Comparison of ENCODE assay signal across 1 cellular context in the genomic region with DNA sequence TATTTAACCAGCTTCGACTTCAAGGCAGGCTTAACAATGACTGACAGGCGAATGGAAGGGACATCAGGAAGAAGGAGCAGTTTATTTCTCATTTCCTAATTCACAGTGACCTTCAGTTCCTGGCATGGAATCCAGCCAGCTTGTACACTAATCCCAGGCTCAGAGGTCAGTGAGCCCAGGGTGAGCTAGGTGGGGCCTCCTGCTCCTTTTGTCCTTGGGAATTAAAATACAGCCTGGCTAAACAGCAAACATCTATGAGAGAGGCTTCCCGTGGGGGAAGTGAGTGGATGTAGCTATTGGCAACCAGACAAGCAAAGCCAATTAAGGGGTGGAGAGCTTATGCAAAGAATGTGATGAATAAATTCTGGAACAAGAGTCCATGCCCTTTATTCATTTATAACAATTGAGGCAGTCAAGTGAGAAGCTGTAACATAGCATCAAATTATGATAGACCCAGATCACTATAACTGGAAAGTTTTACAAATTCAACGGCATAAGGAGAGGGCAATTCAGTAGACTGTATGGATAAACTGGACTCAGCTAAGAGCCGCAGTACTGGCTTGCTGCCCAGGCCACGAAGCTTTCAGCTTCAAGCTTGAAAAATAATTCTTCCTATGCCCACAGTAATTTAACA.
TF ChIP-seq lines count a peak whose summit lies in the region.

No MANE protein-coding gene starts in this region.

TF ChIP-seq in HepG2, 621 proteins besides CTCF, POLR2A, EP300 and RAD21 (continued from another document):
- TF ChIP-seq, protein P1, sequence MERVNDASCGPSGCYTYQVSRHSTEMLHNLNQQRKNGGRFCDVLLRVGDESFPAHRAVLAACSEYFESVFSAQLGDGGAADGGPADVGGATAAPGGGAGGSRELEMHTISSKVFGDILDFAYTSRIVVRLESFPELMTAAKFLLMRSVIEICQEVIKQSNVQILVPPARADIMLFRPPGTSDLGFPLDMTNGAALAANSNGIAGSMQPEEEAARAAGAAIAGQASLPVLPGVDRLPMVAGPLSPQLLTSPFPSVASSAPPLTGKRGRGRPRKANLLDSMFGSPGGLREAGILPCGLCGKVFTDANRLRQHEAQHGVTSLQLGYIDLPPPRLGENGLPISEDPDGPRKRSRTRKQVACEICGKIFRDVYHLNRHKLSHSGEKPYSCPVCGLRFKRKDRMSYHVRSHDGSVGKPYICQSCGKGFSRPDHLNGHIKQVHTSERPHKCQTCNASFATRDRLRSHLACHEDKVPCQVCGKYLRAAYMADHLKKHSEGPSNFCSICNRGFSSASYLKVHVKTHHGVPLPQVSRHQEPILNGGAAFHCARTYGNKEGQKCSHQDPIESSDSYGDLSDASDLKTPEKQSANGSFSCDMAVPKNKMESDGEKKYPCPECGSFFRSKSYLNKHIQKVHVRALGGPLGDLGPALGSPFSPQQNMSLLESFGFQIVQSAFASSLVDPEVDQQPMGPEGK (CRISPR knock-in tag; IDR thresholded peaks at IDR 0.05): peak; percentile 61; the same call in 1 of the 2 replicates
- TF ChIP-seq ZNF569 (CRISPR knock-in tag; IDR thresholded peaks at IDR 0.05; ENCODE audit: borderline replicate concordance) (no peak), ZNF333 (CRISPR knock-in tag; IDR thresholded peaks at IDR 0.05; ENCODE audit: borderline replicate concordance) (no peak), REPIN1 (CRISPR knock-in tag; IDR thresholded peaks at IDR 0.05; ENCODE audit: borderline replicate concordance, low read depth) (peak; percentile 61; the same call in 1 of the 2 replicates), RORA (CRISPR knock-in tag; IDR thresholded peaks at IDR 0.05) (no peak), MED13 (CRISPR knock-in tag; IDR thresholded peaks at IDR 0.05) (peak; percentile 70; the same call in 1 of the 2 replicates), SMC3 (IDR thresholded peaks at IDR 0.05; ENCODE audit: low read length) (peak; percentile 37; the same call in 1 of the 2 replicates), GZF1 (CRISPR knock-in tag; IDR thresholded peaks at IDR 0.05) (no peak), ZNF670 (CRISPR knock-in tag; IDR thresholded peaks at IDR 0.05; ENCODE audit: borderline replicate concordance) (peak; percentile 33; the same call in 1 of the 2 replicates), TP53 (CRISPR knock-in tag; conservative IDR thresholded peaks at IDR 0.05) (0 out of 2 replicates have a peak, but pooled peaks have one; percentile 58), NCOR1 (IDR thresholded peaks at IDR 0.05; ENCODE audit: borderline replicate concordance, low read length) (peak; percentile 97), CBFB (CRISPR knock-in tag; IDR thresholded peaks at IDR 0.05) (0 out of 2 replicates have a peak, but pooled peaks have one; percentile 53), KLF16 (CRISPR knock-in tag; IDR thresholded peaks at IDR 0.05) (peak in 1 of 2 experiments; percentile 83; a peak in 2 of 4 replicates), MXI1 (IDR thresholded peaks at IDR 0.05; ENCODE audit: borderline replicate concordance, low read depth, low read length) (peak; percentile 67; the same call in 1 of the 3 replicates), NFRKB (IDR thresholded peaks at IDR 0.05) (no peak), RXRA (CRISPR knock-in tag; IDR thresholded peaks at IDR 0.05) (peak; percentile 77; the same call in 1 of the 2 replicates), ZSCAN31 (CRISPR knock-in tag; IDR thresholded peaks at IDR 0.05; ENCODE audit: low read depth) (peak; percentile 77; the same call in 1 of the 2 replicates), KLF9 (CRISPR knock-in tag; IDR thresholded peaks at IDR 0.05; ENCODE audit: low read depth) (no peak), SOX5 (CRISPR knock-in tag; IDR thresholded peaks at IDR 0.05; ENCODE audit: borderline replicate concordance) (peak; percentile 92; the same call in 1 of the 2 replicates), MEF2D (CRISPR knock-in tag; IDR thresholded peaks at IDR 0.05) (peak; percentile 85)
- TF ChIP-seq, protein P2, sequence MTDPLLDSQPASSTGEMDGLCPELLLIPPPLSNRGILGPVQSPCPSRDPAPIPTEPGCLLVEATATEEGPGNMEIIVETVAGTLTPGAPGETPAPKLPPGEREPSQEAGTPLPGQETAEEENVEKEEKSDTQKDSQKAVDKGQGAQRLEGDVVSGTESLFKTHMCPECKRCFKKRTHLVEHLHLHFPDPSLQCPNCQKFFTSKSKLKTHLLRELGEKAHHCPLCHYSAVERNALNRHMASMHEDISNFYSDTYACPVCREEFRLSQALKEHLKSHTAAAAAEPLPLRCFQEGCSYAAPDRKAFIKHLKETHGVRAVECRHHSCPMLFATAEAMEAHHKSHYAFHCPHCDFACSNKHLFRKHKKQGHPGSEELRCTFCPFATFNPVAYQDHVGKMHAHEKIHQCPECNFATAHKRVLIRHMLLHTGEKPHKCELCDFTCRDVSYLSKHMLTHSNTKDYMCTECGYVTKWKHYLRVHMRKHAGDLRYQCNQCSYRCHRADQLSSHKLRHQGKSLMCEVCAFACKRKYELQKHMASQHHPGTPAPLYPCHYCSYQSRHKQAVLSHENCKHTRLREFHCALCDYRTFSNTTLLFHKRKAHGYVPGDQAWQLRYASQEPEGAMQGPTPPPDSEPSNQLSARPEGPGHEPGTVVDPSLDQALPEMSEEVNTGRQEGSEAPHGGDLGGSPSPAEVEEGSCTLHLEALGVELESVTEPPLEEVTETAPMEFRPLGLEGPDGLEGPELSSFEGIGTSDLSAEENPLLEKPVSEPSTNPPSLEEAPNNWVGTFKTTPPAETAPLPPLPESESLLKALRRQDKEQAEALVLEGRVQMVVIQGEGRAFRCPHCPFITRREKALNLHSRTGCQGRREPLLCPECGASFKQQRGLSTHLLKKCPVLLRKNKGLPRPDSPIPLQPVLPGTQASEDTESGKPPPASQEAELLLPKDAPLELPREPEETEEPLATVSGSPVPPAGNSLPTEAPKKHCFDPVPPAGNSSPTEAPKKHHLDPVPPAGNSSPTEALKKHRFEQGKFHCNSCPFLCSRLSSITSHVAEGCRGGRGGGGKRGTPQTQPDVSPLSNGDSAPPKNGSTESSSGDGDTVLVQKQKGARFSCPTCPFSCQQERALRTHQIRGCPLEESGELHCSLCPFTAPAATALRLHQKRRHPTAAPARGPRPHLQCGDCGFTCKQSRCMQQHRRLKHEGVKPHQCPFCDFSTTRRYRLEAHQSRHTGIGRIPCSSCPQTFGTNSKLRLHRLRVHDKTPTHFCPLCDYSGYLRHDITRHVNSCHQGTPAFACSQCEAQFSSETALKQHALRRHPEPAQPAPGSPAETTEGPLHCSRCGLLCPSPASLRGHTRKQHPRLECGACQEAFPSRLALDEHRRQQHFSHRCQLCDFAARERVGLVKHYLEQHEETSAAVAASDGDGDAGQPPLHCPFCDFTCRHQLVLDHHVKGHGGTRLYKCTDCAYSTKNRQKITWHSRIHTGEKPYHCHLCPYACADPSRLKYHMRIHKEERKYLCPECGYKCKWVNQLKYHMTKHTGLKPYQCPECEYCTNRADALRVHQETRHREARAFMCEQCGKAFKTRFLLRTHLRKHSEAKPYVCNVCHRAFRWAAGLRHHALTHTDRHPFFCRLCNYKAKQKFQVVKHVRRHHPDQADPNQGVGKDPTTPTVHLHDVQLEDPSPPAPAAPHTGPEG (CRISPR knock-in tag; IDR thresholded peaks at IDR 0.05): no peak
- TF ChIP-seq, protein P3, sequence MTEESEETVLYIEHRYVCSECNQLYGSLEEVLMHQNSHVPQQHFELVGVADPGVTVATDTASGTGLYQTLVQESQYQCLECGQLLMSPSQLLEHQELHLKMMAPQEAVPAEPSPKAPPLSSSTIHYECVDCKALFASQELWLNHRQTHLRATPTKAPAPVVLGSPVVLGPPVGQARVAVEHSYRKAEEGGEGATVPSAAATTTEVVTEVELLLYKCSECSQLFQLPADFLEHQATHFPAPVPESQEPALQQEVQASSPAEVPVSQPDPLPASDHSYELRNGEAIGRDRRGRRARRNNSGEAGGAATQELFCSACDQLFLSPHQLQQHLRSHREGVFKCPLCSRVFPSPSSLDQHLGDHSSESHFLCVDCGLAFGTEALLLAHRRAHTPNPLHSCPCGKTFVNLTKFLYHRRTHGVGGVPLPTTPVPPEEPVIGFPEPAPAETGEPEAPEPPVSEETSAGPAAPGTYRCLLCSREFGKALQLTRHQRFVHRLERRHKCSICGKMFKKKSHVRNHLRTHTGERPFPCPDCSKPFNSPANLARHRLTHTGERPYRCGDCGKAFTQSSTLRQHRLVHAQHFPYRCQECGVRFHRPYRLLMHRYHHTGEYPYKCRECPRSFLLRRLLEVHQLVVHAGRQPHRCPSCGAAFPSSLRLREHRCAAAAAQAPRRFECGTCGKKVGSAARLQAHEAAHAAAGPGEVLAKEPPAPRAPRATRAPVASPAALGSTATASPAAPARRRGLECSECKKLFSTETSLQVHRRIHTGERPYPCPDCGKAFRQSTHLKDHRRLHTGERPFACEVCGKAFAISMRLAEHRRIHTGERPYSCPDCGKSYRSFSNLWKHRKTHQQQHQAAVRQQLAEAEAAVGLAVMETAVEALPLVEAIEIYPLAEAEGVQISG (CRISPR knock-in tag; IDR thresholded peaks at IDR 0.05): peak; percentile 73
- TF ChIP-seq, protein P4, sequence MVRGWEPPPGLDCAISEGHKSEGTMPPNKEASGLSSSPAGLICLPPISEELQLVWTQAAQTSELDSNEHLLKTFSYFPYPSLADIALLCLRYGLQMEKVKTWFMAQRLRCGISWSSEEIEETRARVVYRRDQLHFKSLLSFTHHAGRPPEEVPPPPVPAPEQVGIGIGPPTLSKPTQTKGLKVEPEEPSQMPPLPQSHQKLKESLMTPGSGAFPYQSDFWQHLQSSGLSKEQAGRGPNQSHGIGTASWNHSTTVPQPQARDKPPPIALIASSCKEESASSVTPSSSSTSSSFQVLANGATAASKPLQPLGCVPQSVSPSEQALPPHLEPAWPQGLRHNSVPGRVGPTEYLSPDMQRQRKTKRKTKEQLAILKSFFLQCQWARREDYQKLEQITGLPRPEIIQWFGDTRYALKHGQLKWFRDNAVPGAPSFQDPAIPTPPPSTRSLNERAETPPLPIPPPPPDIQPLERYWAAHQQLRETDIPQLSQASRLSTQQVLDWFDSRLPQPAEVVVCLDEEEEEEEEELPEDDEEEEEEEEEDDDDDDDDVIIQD (CRISPR knock-in tag; IDR thresholded peaks at IDR 0.05; ENCODE audit: low read depth): peak; percentile 96
- TF ChIP-seq, protein P5, sequence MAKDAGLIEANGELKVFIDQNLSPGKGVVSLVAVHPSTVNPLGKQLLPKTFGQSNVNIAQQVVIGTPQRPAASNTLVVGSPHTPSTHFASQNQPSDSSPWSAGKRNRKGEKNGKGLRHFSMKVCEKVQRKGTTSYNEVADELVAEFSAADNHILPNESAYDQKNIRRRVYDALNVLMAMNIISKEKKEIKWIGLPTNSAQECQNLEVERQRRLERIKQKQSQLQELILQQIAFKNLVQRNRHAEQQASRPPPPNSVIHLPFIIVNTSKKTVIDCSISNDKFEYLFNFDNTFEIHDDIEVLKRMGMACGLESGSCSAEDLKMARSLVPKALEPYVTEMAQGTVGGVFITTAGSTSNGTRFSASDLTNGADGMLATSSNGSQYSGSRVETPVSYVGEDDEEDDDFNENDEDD (CRISPR knock-in tag; IDR thresholded peaks at IDR 0.05; ENCODE audit: borderline replicate concordance): no peak
